Comparison of ENCODE assay signal across 26 cellular contexts in the genomic region with DNA sequence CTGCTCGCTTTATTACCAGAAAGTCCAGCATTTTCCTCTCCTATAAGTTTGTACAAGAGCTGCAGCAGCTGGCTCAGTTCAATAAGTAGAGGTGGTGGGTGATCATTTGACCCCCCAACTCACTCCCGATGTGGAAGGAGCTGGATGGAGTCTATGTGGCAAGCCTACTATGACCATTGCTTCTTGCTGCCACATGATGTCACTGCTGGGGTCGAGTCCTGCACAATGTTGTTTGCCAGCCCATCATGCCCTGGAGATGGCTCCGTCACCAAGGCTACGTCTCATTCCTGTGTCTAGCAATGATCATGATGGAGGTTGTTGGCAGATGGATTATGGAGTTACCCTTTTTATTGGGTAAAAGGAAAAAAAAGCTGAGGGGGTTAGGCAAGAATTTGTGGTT.
"Had no signal": no experiment of that assay in that cellular context is flagged by ENCODE, and none has a peak within 500 bp of the region (broad histone marks: within the 10 kb centered on the region; RNA-seq: fewer than 3 reads in every experiment).

No MANE protein-coding gene starts in this region.

- ATAC-seq: activated CD8-positive, alpha-beta T cell treated with anti-CD3 and anti-CD28 coated beads for 36 hours; activated naive CD8-positive, alpha-beta T cell treated with anti-CD3 and anti-CD28 coated beads, Interleukin-2, amount 50 U/mL, for 24 hours; gastrocnemius medialis; natural killer cell treated with Interleukin-12 subunit alpha and Interleukin-12 subunit beta and Interleukin-15 and Interleukin-18, amount 100 ng/mL, for 72 hours; right lobe of liver; stimulated activated naive CD8-positive, alpha-beta T cell treated with anti-CD3 and anti-CD28 coated beads, Interleukin-15, Interleukin-2, amounts not matched to agents 100 U/mL and 50 U/mL, for 24 hours; T-helper 17 cell had no signal

- H3K36me3 Mint-ChIP-seq: activated naive CD4-positive, alpha-beta T cell treated with anti-CD3 and anti-CD28 coated beads, Interleukin-2, amount 50 U/mL, for 24 hours; natural killer cell treated with Interleukin-12 subunit alpha and Interleukin-12 subunit beta and Interleukin-15 and Interleukin-18, amount 100 ng/mL, for 72 hours had no signal

- H3K79me2 ChIP-seq: hepatocyte had no signal

- H3K27me3 ChIP-seq: breast epithelium, gastrocnemius medialis, hepatocyte, right lobe of liver, vagina had no signal

- H3K9me3 Mint-ChIP-seq: activated B cell treated with CpG ODN at 0.5 μM for 24 hours; activated CD8-positive, alpha-beta T cell treated with anti-CD3 and anti-CD28 coated beads for 36 hours; activated naive CD4-positive, alpha-beta T cell treated with anti-CD3 and anti-CD28 coated beads, Interleukin-2, amount 50 U/mL, for 24 hours; activated naive CD8-positive, alpha-beta T cell treated with anti-CD3 and anti-CD28 coated beads, Interleukin-2, amount 50 U/mL, for 24 hours; activated T-helper 2 cell treated with anti-CD3 and anti-CD28 coated beads, Interferon-gamma antibody, Interleukin-2, Interleukin-4, amounts not matched to agents 10 μg/mL and 5 μg/mL and 100 μg/mL, durations not matched to agents 14 hours and 24 hours and 36 hours had no signal

- H3K9me3 ChIP-seq: breast epithelium, gastrocnemius medialis, left ventricle myocardium inferior, right lobe of liver, thoracic aorta, vagina had no signal

- H2AFZ ChIP-seq: hepatocyte had no signal

- H3K36me3 ChIP-seq: breast epithelium, gastrocnemius medialis, left ventricle myocardium inferior, right lobe of liver, thoracic aorta, vagina had no signal

- DNase-seq: activated B cell treated with CpG ODN at 0.5 μM for 24 hours; activated CD4-positive, alpha-beta T cell treated with anti-CD3 and anti-CD28 coated beads, Interleukin-2, amount 50 U/mL, for 1 hour; activated CD8-positive, alpha-beta T cell treated with anti-CD3 and anti-CD28 coated beads for 36 hours; activated naive CD8-positive, alpha-beta T cell treated with anti-CD3 and anti-CD28 coated beads, Interleukin-2, amount 50 U/mL, for 24 hours; activated T-cell treated with anti-CD3 and anti-CD28 coated beads, Interleukin-2, amount 50 U/mL, for 48 hours; amygdala; central memory CD4-positive, alpha-beta T cell; gastrocnemius medialis; islet precursor cell; left ventricle myocardium inferior; mesendoderm; right lobe of liver; stimulated activated CD4-positive, alpha-beta T cell treated with anti-CD3 and anti-CD28 coated beads, Interleukin-4, amount 100 ng/mL, for 1 hour; stimulated activated naive CD8-positive, alpha-beta T cell treated with anti-CD3 and anti-CD28 coated beads, Interleukin-15, Interleukin-2, amounts not matched to agents 100 U/mL and 50 U/mL, for 24 hours; T-helper 17 cell; T1000; trophoblast cell had no signal

- H3K4me1 ChIP-seq: breast epithelium, gastrocnemius medialis, left ventricle myocardium inferior, right lobe of liver, vagina had no signal

- H3K27me3 Mint-ChIP-seq: activated B cell treated with CpG ODN at 0.5 μM for 24 hours; activated CD8-positive, alpha-beta T cell treated with anti-CD3 and anti-CD28 coated beads for 36 hours; activated naive CD4-positive, alpha-beta T cell treated with anti-CD3 and anti-CD28 coated beads, Interleukin-2, amount 50 U/mL, for 24 hours; T-helper 17 cell had no signal

- H3K27ac Mint-ChIP-seq: activated B cell treated with CpG ODN at 0.5 μM for 24 hours; activated CD8-positive, alpha-beta T cell treated with anti-CD3 and anti-CD28 coated beads for 36 hours; activated naive CD4-positive, alpha-beta T cell treated with anti-CD3 and anti-CD28 coated beads, Interleukin-2, amount 50 U/mL, for 24 hours; activated naive CD8-positive, alpha-beta T cell treated with anti-CD3 and anti-CD28 coated beads, Interleukin-2, amount 50 U/mL, for 24 hours; activated T-helper 2 cell treated with anti-CD3 and anti-CD28 coated beads, Interferon-gamma antibody, Interleukin-2, Interleukin-4, amounts not matched to agents 10 μg/mL and 5 μg/mL and 100 μg/mL, durations not matched to agents 14 hours and 24 hours and 36 hours; natural killer cell treated with Interleukin-12 subunit alpha and Interleukin-12 subunit beta and Interleukin-15 and Interleukin-18, amount 100 ng/mL, for 72 hours; T-helper 17 cell had no signal

- H3K4me3 Mint-ChIP-seq: activated B cell treated with CpG ODN at 0.5 μM for 24 hours; activated CD8-positive, alpha-beta T cell treated with anti-CD3 and anti-CD28 coated beads for 36 hours; activated naive CD4-positive, alpha-beta T cell treated with anti-CD3 and anti-CD28 coated beads, Interleukin-2, amount 50 U/mL, for 24 hours; activated naive CD8-positive, alpha-beta T cell treated with anti-CD3 and anti-CD28 coated beads, Interleukin-2, amount 50 U/mL, for 24 hours; natural killer cell treated with Interleukin-12 subunit alpha and Interleukin-12 subunit beta and Interleukin-15 and Interleukin-18, amount 100 ng/mL, for 72 hours; T-helper 17 cell had no signal

- H3K27ac ChIP-seq: breast epithelium, epithelial cell of prostate, gastrocnemius medialis, hepatocyte, left ventricle myocardium inferior, right lobe of liver, thoracic aorta, vagina had no signal

- H3K4me1 Mint-ChIP-seq: activated B cell treated with CpG ODN at 0.5 μM for 24 hours; activated naive CD4-positive, alpha-beta T cell treated with anti-CD3 and anti-CD28 coated beads, Interleukin-2, amount 50 U/mL, for 24 hours; activated naive CD8-positive, alpha-beta T cell treated with anti-CD3 and anti-CD28 coated beads, Interleukin-2, amount 50 U/mL, for 24 hours; T-helper 17 cell had no signal

- H3K4me2 ChIP-seq: hepatocyte had no signal

- H3K4me3 ChIP-seq: breast epithelium, gastrocnemius medialis, hepatocyte, left ventricle myocardium inferior, lung, right lobe of liver, thoracic aorta, vagina had no signal
